In the genomic region with DNA sequence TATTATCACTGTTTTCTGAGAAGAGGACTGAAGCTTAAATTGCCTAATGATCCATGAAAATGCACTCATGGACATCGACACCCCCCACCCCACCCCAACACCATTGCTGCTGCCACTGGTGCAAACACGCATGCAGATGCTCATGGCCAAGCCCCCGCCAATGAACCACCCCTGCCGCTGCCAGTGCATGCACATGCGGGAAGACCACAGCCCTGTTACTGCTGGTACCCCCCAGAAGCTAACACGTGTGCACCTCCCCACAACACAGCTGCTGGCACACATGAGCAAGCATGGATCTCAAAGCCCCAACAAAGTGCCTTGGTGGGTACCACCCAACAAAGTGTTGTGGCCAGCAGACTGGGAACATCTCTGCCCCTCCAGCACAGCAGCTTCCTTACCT, we compare ENCODE assay signal across 3 cellular contexts.
"Had no signal": no experiment of that assay in that cellular context is flagged by ENCODE, and none has a peak within 500 bp of the region (broad histone marks: within the 10 kb centered on the region; RNA-seq: fewer than 3 reads in every experiment).

No MANE protein-coding gene starts in this region.

- DNase-seq: GDM1, GF-D8 had no signal

- H3K4me3 ChIP-seq: GM12878 had no signal
